ENCODE assay signal across 25 cellular contexts in genomic region chr6:13538600-13538999, GRCh38.
"Had no signal": no experiment of that assay in that cellular context is flagged by ENCODE, and none has a peak within 500 bp of the region (broad histone marks: within the 10 kb centered on the region; RNA-seq: fewer than 3 reads in every experiment).

No MANE protein-coding gene starts in this region.

- DNase-seq: activated CD4-positive, alpha-beta memory T cell treated with anti-CD3 and anti-CD28 coated beads, Interleukin-2, amount 10 ng/mL, durations not matched to agents 7 days and 5 days; activated CD4-positive, alpha-beta T cell treated with anti-CD3 and anti-CD28 coated beads for 1 hour; activated CD4-positive, alpha-beta T cell treated with anti-CD3 and anti-CD28 coated beads for 4 hours; activated CD4-positive, alpha-beta T cell treated with anti-CD3 and anti-CD28 coated beads, Interleukin-2, amount 10 ng/mL, durations not matched to agents 7 days and 5 days; activated CD4-positive, alpha-beta T cell treated with anti-CD3 and anti-CD28 coated beads, Interleukin-2, amount 50 U/mL, for 4 hours; activated CD8-positive, alpha-beta memory T cell treated with anti-CD3 and anti-CD28 coated beads, Interleukin-2, amount 50 U/mL, for 48 hours; activated gamma-delta T cell; activated naive CD4-positive, alpha-beta T cell; activated naive CD4-positive, alpha-beta T cell treated with anti-CD3 and anti-CD28 coated beads, Interleukin-2, amount 10 ng/mL, durations not matched to agents 7 days and 5 days; activated naive CD8-positive, alpha-beta T cell treated with anti-CD3 and anti-CD28 coated beads, Interleukin-2, amount 10 ng/mL, durations not matched to agents 7 days and 5 days; activated T-cell treated with anti-CD3 and anti-CD28 coated beads for 4 hours; activated T-cell treated with anti-CD3 and anti-CD28 coated beads, Interleukin-2, amount 50 U/mL, for 24 hours; activated T-cell treated with anti-CD3 and anti-CD28 coated beads, Interleukin-2, amount 50 U/mL, for 72 hours; dorsolateral prefrontal cortex; effector CD4-positive, alpha-beta T cell; effector memory CD8-positive, alpha-beta T cell; gastrocnemius medialis; glutamatergic neuron had no signal

- H3K4me3 ChIP-seq: ascending aorta, breast epithelium, cardiac muscle cell, coronary artery, dorsolateral prefrontal cortex, esophagus muscularis mucosa, gastrocnemius medialis had no signal

- H3K27ac ChIP-seq: ascending aorta, breast epithelium, cardiac muscle cell, coronary artery, esophagus muscularis mucosa, foreskin keratinocyte had no signal

- H3K9me3 ChIP-seq: ascending aorta, breast epithelium, esophagus muscularis mucosa, gastrocnemius medialis had no signal

- H3K27me3 ChIP-seq: ascending aorta, breast epithelium, cardiac muscle cell, dorsolateral prefrontal cortex, esophagus muscularis mucosa, foreskin keratinocyte, gastrocnemius medialis had no signal

- H3K4me1 ChIP-seq: ascending aorta, breast epithelium, foreskin keratinocyte had no signal

- H3K36me3 ChIP-seq: ascending aorta, breast epithelium, cardiac muscle cell, esophagus muscularis mucosa, gastrocnemius medialis had no signal

- ATAC-seq: activated naive CD4-positive, alpha-beta T cell treated with anti-CD3 and anti-CD28 coated beads, Interleukin-2, amount 50 U/mL, for 72 hours; activated T-cell treated with anti-CD3 and anti-CD28 coated beads, Interleukin-2, amount 50 U/mL, for 72 hours had no signal
